Comparison of ENCODE assay signal across 15 cellular contexts in genomic region chr5:91491229-91491628, GRCh38.
DNase-seq lines count a peak whose midpoint lies in the region; ATAC-seq and TF ChIP-seq lines count a peak whose summit lies in the region.
"Had no signal": no experiment of that assay in that cellular context is flagged by ENCODE, and none has a peak within 500 bp of the region (broad histone marks: within the 10 kb centered on the region; RNA-seq: fewer than 3 reads in every experiment).

No MANE protein-coding gene starts in this region.

- H3K27me3 ChIP-seq in KMS-11 (ENCODE audit: insufficient read depth, low read depth): no peaks in the 10 kb centered on the region

- H3K27ac Mint-ChIP-seq in WTC11: no peak overlapping the region
- H3K27ac Mint-ChIP-seq: CD8-positive, alpha-beta T cell; HFFc6 had no signal

- H3K9ac ChIP-seq in KMS-11: no peak overlapping the region

- no peak overlapping the region for H3K4me3 ChIP-seq in KMS-11 (IDR thresholded peaks at IDR 0.05; ENCODE audit: insufficient read depth, low read depth, low read length)
- H3K4me3 ChIP-seq: HAP-1 had no signal

- H3K27me3 Mint-ChIP-seq in WTC11 (ENCODE audit: low read depth): no peaks in the 10 kb centered on the region

- H3K36me3 ChIP-seq in KMS-11 (ENCODE audit: insufficient read depth): no peaks in the 10 kb centered on the region
- H3K36me3 ChIP-seq: HAP-1 had no signal

- H3K36me3 Mint-ChIP-seq in WTC11: peaks cover 3% of the 10 kb centered on the region; the same call in 1 of the 2 replicates
- H3K36me3 Mint-ChIP-seq: CD8-positive, alpha-beta T cell had no signal

- ATAC-seq in GM21515 (IDR thresholded peaks at IDR 0.05; ENCODE audit: unreplicated experiment) (peak; percentile 46), WTC11 (no peak)
- ATAC-seq: CD8-positive, alpha-beta T cell had no signal

- H3K27ac ChIP-seq in KMS-11: no peak overlapping the region

- peaks cover 17% of the 10 kb centered on the region for H3K4me1 ChIP-seq in KMS-11 (ENCODE audit: low read depth, poor library complexity, severe bottlenecking)

- H3K4me3 Mint-ChIP-seq in WTC11: no peak overlapping the region
- H3K4me3 Mint-ChIP-seq: CD8-positive, alpha-beta T cell; HFFc6 had no signal

- H2AFZ ChIP-seq in KMS-11 (ENCODE audit: low read depth): no peak overlapping the region

- DNase-seq in RPMI8226: peak; percentile 11
- no peak for DNase-seq in WTC11 (ENCODE audit: low spot score)
- no peak for DNase-seq in NCI-H2227 (lab: John Stamatoyannopoulos, UW; ENCODE audit: unreplicated experiment)
- no peak for DNase-seq in effector CD4-positive, alpha-beta T cell
- DNase-seq in NCI-H1417 treated with DMSO at 0.1 percent for 48 hours (lab: John Stamatoyannopoulos, UW): no peak
- DNase-seq: C1 segment of cervical spinal cord; CD8-positive, alpha-beta T cell; DMS53; DMS79 treated with DMSO at 0.1 percent for 48 hours; GF-D8; GOT3; HFFc6 had no signal

- no peaks in the 10 kb centered on the region for H4K20me1 ChIP-seq in KMS-11 (ENCODE audit: insufficient read depth)

- peaks cover 25% of the 10 kb centered on the region for H3K4me1 Mint-ChIP-seq in WTC11

- TF ChIP-seq CTCF in KMS-11 (conservative IDR thresholded peaks at IDR 0.05; ENCODE audit: low read depth, low read length) (no peak), WTC11 (IDR thresholded peaks at IDR 0.05) (no peak)

- CTCF ChIA-PET in WTC11 (lab: Charles Lee): interaction anchor here (0.8 kb wide), 1 partner anchor 72 kb away, joined by 3 read pairs; no protein-coding TSS in a partner anchor

- H3K9me3 Mint-ChIP-seq in WTC11: peaks cover 8% of the 10 kb centered on the region
- H3K9me3 Mint-ChIP-seq: CD8-positive, alpha-beta T cell; HFFc6 had no signal

- peak overlapping the region; percentile 19; the same call in 1 of the 2 replicates for H3K4me2 ChIP-seq in KMS-11

- POLR2A ChIA-PET in WTC11 (lab: Charles Lee): interaction anchor here (0.7 kb wide), 1 partner anchor 739 kb away, joined by 5 read pairs; no protein-coding TSS in a partner anchor

- H3K79me2 ChIP-seq in KMS-11 (ENCODE audit: insufficient read depth, low read depth): no peaks in the 10 kb centered on the region

TF ChIP-seq in WTC11, 78 proteins besides CTCF, POLR2A, EP300 and RAD21:
- TF ChIP-seq SP1 (CRISPR knock-in tag; conservative IDR thresholded peaks at IDR 0.05) (no peak), ZSCAN18 (CRISPR knock-in tag; IDR thresholded peaks at IDR 0.05) (no peak), USF2 (CRISPR knock-in tag; IDR thresholded peaks at IDR 0.05) (no peak), IRF1 (CRISPR knock-in tag; IDR thresholded peaks at IDR 0.05) (no peak)
